16 cellular contexts compared by ENCODE assay signal in genomic region chr6:165782124-165782523, GRCh38.
DNase-seq lines count a peak whose midpoint lies in the region; TF ChIP-seq lines count a peak whose summit lies in the region.
"Had no signal": no experiment of that assay in that cellular context is flagged by ENCODE, and none has a peak within 500 bp of the region (broad histone marks: within the 10 kb centered on the region; RNA-seq: fewer than 3 reads in every experiment).

No MANE protein-coding gene starts in this region.

- H3K36me3 Mint-ChIP-seq in nephron progenitor cell (ENCODE audit: low read depth), result no peaks in the 10 kb centered on the region
- H3K36me3 Mint-ChIP-seq: CD8-positive, alpha-beta T cell had no signal

- H3K79me2 ChIP-seq in hepatocyte, result no peaks in the 10 kb centered on the region

- H3K9me3 ChIP-seq in hepatocyte (ENCODE audit: low read depth), result no peaks in the 10 kb centered on the region
- H3K9me3 ChIP-seq: BLaER1 treated with 17β-estradiol and CSF1 and Interleukin-3, amounts not matched to agents 10 nM and 100 nM had no signal

- peaks cover 30% of the 10 kb centered on the region for H3K27me3 Mint-ChIP-seq in nephron progenitor cell (ENCODE audit: low read depth, poor library complexity)

- 34% methylated on average over 8 of the region's 8 CpGs for WGBS in hepatocyte (ENCODE audit: low lambda C conversion rate, missing lambda C conversion rate)

- H3K4me1 Mint-ChIP-seq in nephron progenitor cell, result peaks cover 37% of the 10 kb centered on the region
- H3K4me1 Mint-ChIP-seq: B cell had no signal

- no peak overlapping the region for H3K4me3 ChIP-seq in hepatocyte
- H3K4me3 ChIP-seq: BLaER1 treated with 17β-estradiol and CSF1 and Interleukin-3, amounts not matched to agents 10 nM and 100 nM; GM12878 had no signal

- peak overlapping the region; percentile 39 for H3K27ac Mint-ChIP-seq in nephron progenitor cell
- H3K27ac Mint-ChIP-seq: B cell; CD8-positive, alpha-beta T cell had no signal

- H2AFZ ChIP-seq in hepatocyte, result no peak overlapping the region

- peak; percentile 52 for DNase-seq in HEK293T (ENCODE audit: extremely low spot score)
- peak; percentile 65 for DNase-seq in hepatocyte (ENCODE audit: low spot score)
- peak; percentile 30 for DNase-seq in nephron progenitor cell
- no peak for DNase-seq in SW 1271 (lab: John Stamatoyannopoulos, UW)
- no peak for DNase-seq in NCI-H774 (lab: John Stamatoyannopoulos, UW)
- DNase-seq in activated CD4-positive, alpha-beta T cell treated with anti-CD3 and anti-CD28 coated beads, Interleukin-2, amount 50 U/mL, for 1 hour, result no peak
- DNase-seq: CD8-positive, alpha-beta T cell; DMS 273 treated with DMSO at 0.1 percent for 48 hours; DMS53; DND-41; EL; GOT3; H7 had no signal

- CTCF ChIA-PET in HEK293T (lab: Yijun Ruan, JAX), result no interaction called here

- H3K36me3 ChIP-seq in hepatocyte (replicated peaks; ENCODE audit: insufficient read depth, low read depth), result no peaks in the 10 kb centered on the region
- H3K36me3 ChIP-seq: BLaER1 treated with 17β-estradiol and CSF1 and Interleukin-3, amounts not matched to agents 10 nM and 100 nM had no signal

- TF ChIP-seq CTCF in hepatocyte (IDR thresholded peaks at IDR 0.05; ENCODE audit: poor library complexity) (no peak), nephron progenitor cell (IDR thresholded peaks at IDR 0.05) (no peak)

- no peaks in the 10 kb centered on the region for H3K9me3 Mint-ChIP-seq in nephron progenitor cell
- H3K9me3 Mint-ChIP-seq: CD8-positive, alpha-beta T cell had no signal

- H4K20me1 ChIP-seq in hepatocyte (ENCODE audit: insufficient read depth, poor library complexity, severe bottlenecking), result no peaks in the 10 kb centered on the region
- H4K20me1 ChIP-seq: BLaER1 treated with 17β-estradiol and CSF1 and Interleukin-3, amounts not matched to agents 10 nM and 100 nM had no signal

- no peak overlapping the region for H3K4me3 Mint-ChIP-seq in nephron progenitor cell
- H3K4me3 Mint-ChIP-seq: B cell; CD8-positive, alpha-beta T cell had no signal

- peak overlapping the region; percentile 44 for H3K27ac ChIP-seq in hepatocyte
- H3K27ac ChIP-seq: BLaER1 treated with 17β-estradiol and CSF1 and Interleukin-3, amounts not matched to agents 10 nM and 100 nM had no signal

- no peaks in the 10 kb centered on the region for H3K9me2 ChIP-seq in hepatocyte (replicated peaks; ENCODE audit: insufficient read depth)

- POLR2A ChIA-PET in HEK293T (lab: Yijun Ruan, JAX), result no interaction called here

- no peak overlapping the region for H3K4me2 ChIP-seq in hepatocyte
- H3K4me2 ChIP-seq: BLaER1 treated with 17β-estradiol and CSF1 and Interleukin-3, amounts not matched to agents 10 nM and 100 nM had no signal

- H3K27me3 ChIP-seq in hepatocyte, result peaks cover 3% of the 10 kb centered on the region
- H3K27me3 ChIP-seq: BLaER1 treated with 17β-estradiol and CSF1 and Interleukin-3, amounts not matched to agents 10 nM and 100 nM had no signal

- no peaks in the 10 kb centered on the region for H3K4me1 ChIP-seq in hepatocyte (ENCODE audit: insufficient read depth)

TF ChIP-seq in HEK293T, 16 proteins besides CTCF, POLR2A, EP300 and RAD21:
- TF ChIP-seq PKNOX1 (IDR thresholded peaks at IDR 0.05) (peak; percentile 93), ARNT (IDR thresholded peaks at IDR 0.05) (no peak), CTBP1 (IDR thresholded peaks at IDR 0.05; ENCODE audit: borderline replicate concordance) (peak; percentile 55; the same call in 1 of the 2 replicates)

Comparison
In these comparisons a context has a peak if more than half of its experiments do, and no peak if none do; other contexts are left out.
1. DNase-seq: peak in HEK293T (single experiment), hepatocyte (single experiment) and nephron progenitor cell (single experiment); none in SW 1271 (0 of 2), NCI-H774 (single experiment) and activated CD4-positive, alpha-beta T cell treated with anti-CD3 and anti-CD28 coated beads, Interleukin-2, amount 50 U/mL, for 1 hour (single experiment).